In genomic region chr9:97559111-97559514, GRCh38 we compare ENCODE assay signal across 9 cellular contexts. TPM values are rescaled to one million over a fixed set of nuclear protein-coding genes. Genes with fewer than 3 reads are reported as not detected.
A peak's percentile ranks its signal among the peaks of the same experiment; 100 is the strongest.
DNase-seq lines count a peak whose midpoint lies in the region; ATAC-seq and TF ChIP-seq lines count a peak whose summit lies in the region.
"Had no signal": no experiment of that assay in that cellular context is flagged by ENCODE, and none has a peak within 500 bp of the region (broad histone marks: within the 10 kb centered on the region; RNA-seq: fewer than 3 reads in every experiment).

No MANE protein-coding gene starts in this region.

- 77 to 83% methylated on average over 10 of the region's 10 CpGs for WGBS in testis, 2 donors

- no peak for TF ChIP-seq POLR2A in testis (IDR thresholded peaks at IDR 0.05)

- no peaks in the 10 kb centered on the region for H3K36me3 Mint-ChIP-seq in activated naive CD4-positive, alpha-beta T cell treated with anti-CD3 and anti-CD28 coated beads for 36 hours (ENCODE audit: low read depth)
- H3K36me3 Mint-ChIP-seq in activated naive CD8-positive, alpha-beta T cell treated with anti-CD3 and anti-CD28 coated beads, Interleukin-2, amount 50 U/mL, for 24 hours (ENCODE audit: low read depth) = no peaks in the 10 kb centered on the region
- no peaks in the 10 kb centered on the region for H3K36me3 Mint-ChIP-seq in type B pancreatic cell

- CTCF ChIA-PET in activated naive CD4-positive, alpha-beta T cell treated with anti-CD3 and anti-CD28 coated beads for 36 hours (lab: Charles Lee) = interaction anchor here (0.6 to 1.7 kb wide), 2 partner anchors 40 to 141 kb away, joined by 3 to 4 read pairs; no protein-coding TSS in a partner anchor

- H3K4me3 ChIP-seq in testis (no peak overlapping the region), H7 (ENCODE audit: insufficient read depth, low read depth, low read length) (no peak overlapping the region)
- H3K4me3 ChIP-seq: SK-N-MC had no signal

- H3K4me3 Mint-ChIP-seq in activated naive CD4-positive, alpha-beta T cell treated with anti-CD3 and anti-CD28 coated beads for 36 hours = no peak overlapping the region
- H3K4me3 Mint-ChIP-seq in activated naive CD8-positive, alpha-beta T cell treated with anti-CD3 and anti-CD28 coated beads, Interleukin-2, amount 50 U/mL, for 24 hours = no peak overlapping the region
- H3K4me3 Mint-ChIP-seq in type B pancreatic cell = no peak overlapping the region

- peaks cover 11% of the 10 kb centered on the region for H3K27me3 Mint-ChIP-seq in activated naive CD4-positive, alpha-beta T cell treated with anti-CD3 and anti-CD28 coated beads for 36 hours (ENCODE audit: low read depth)
- peaks cover 14% of the 10 kb centered on the region for H3K27me3 Mint-ChIP-seq in activated naive CD8-positive, alpha-beta T cell treated with anti-CD3 and anti-CD28 coated beads, Interleukin-2, amount 50 U/mL, for 24 hours
- H3K27me3 Mint-ChIP-seq in type B pancreatic cell = peaks cover 22% of the 10 kb centered on the region

- H3K9me3 Mint-ChIP-seq in activated naive CD4-positive, alpha-beta T cell treated with anti-CD3 and anti-CD28 coated beads for 36 hours = no peaks in the 10 kb centered on the region
- no peaks in the 10 kb centered on the region for H3K9me3 Mint-ChIP-seq in activated naive CD8-positive, alpha-beta T cell treated with anti-CD3 and anti-CD28 coated beads, Interleukin-2, amount 50 U/mL, for 24 hours
- H3K9me3 Mint-ChIP-seq in type B pancreatic cell = no peaks in the 10 kb centered on the region

- H3K4me1 ChIP-seq in testis = peaks cover 42% of the 10 kb centered on the region

- H3K27me3 ChIP-seq in testis (no peaks in the 10 kb centered on the region), H7 (ENCODE audit: control insufficient read depth, insufficient read depth, low read length) (no peaks in the 10 kb centered on the region; the same call in 1 of the 2 replicates)

- H3K36me3 ChIP-seq in testis (ENCODE audit: low read depth, missing control alignments) (no peaks in the 10 kb centered on the region), H7 (replicated peaks; ENCODE audit: control insufficient read depth, insufficient read depth, low read length) (no peaks in the 10 kb centered on the region)

- TF ChIP-seq CTCF in testis (IDR thresholded peaks at IDR 0.05) = no peak
- TF ChIP-seq CTCF in type B pancreatic cell (conservative IDR thresholded peaks at IDR 0.05) = no peak

- intact Hi-C loops in activated naive CD4-positive, alpha-beta T cell treated with anti-CD3 and anti-CD28 coated beads for 36 hours (cut with micrococcal nuclease) = no loop called here
- intact Hi-C loops in testis (cut with DNase I; ENCODE audit: low total_unique reads) = loop anchor here (10.0 kb wide), 1 partner anchor 54 kb away; the partner anchor contains the start of gene TMOD1

- peaks cover 8% of the 10 kb centered on the region for H3K4me1 Mint-ChIP-seq in activated naive CD4-positive, alpha-beta T cell treated with anti-CD3 and anti-CD28 coated beads for 36 hours (ENCODE audit: low read depth)
- H3K4me1 Mint-ChIP-seq in activated naive CD8-positive, alpha-beta T cell treated with anti-CD3 and anti-CD28 coated beads, Interleukin-2, amount 50 U/mL, for 24 hours = peaks cover 6% of the 10 kb centered on the region
- peaks cover 8% of the 10 kb centered on the region for H3K4me1 Mint-ChIP-seq in type B pancreatic cell (ENCODE audit: unreplicated experiment)

- no peak overlapping the region for H3K27ac Mint-ChIP-seq in activated naive CD4-positive, alpha-beta T cell treated with anti-CD3 and anti-CD28 coated beads for 36 hours
- H3K27ac Mint-ChIP-seq in activated naive CD8-positive, alpha-beta T cell treated with anti-CD3 and anti-CD28 coated beads, Interleukin-2, amount 50 U/mL, for 24 hours = no peak overlapping the region
- H3K27ac Mint-ChIP-seq in type B pancreatic cell = no peak overlapping the region

- peak overlapping the region; percentile 95 to 96 for H3K27ac ChIP-seq in testis
- H3K27ac ChIP-seq: SK-N-MC had no signal

- peak; percentile 13 for DNase-seq in activated naive CD4-positive, alpha-beta T cell treated with anti-CD3 and anti-CD28 coated beads for 36 hours
- DNase-seq in activated naive CD4-positive, alpha-beta T cell (lab: John Stamatoyannopoulos, UW) = no peak
- no peak for DNase-seq in activated naive CD8-positive, alpha-beta T cell treated with anti-CD3 and anti-CD28 coated beads, Interleukin-2, amount 50 U/mL, for 24 hours
- no peak for DNase-seq in testis
- DNase-seq in Kasumi-1 (lab: John Stamatoyannopoulos, UW) = no peak
- no peak for DNase-seq in H7
- DNase-seq in type B pancreatic cell (ENCODE audit: extremely low spot score, unreplicated experiment) = no peak

- peak; percentile 89 for ATAC-seq in HG02885 (IDR thresholded peaks at IDR 0.05; ENCODE audit: poor library complexity, unreplicated experiment)
- peak; percentile 42 for ATAC-seq in activated naive CD8-positive, alpha-beta T cell treated with anti-CD3 and anti-CD28 coated beads, Interleukin-2, amount 50 U/mL, for 24 hours

- H3K9me3 ChIP-seq in testis = no peaks in the 10 kb centered on the region

RNA-seq across cellular contexts. Expression of gene TMOD1, which starts 57.6 kb away (rescaled TPM):
- total RNA-seq in activated naive CD4-positive, alpha-beta T cell treated with anti-CD3 and anti-CD28 coated beads for 36 hours = 1 to 10 TPM; 1.2 to 1.4 TPM
- 1 to 10 TPM; 3.9 TPM for total RNA-seq in testis
- polyA plus RNA-seq in testis (ENCODE audit: insufficient read depth, low read depth, low replicate concordance) = 7.8 TPM
- 0.52 and 1.9 TPM in 2 replicates for total RNA-seq in H7 (2014; rRNA removed; shearing (Covaris generic))
- total RNA-seq in type B pancreatic cell (ENCODE audit: low replicate concordance) = 10.5 and 12.9 TPM in 2 replicates
